Comparison of ENCODE assay signal across 1 cellular context in genomic region chr20:44073011-44073674, GRCh38.
TF ChIP-seq lines count a peak whose summit lies in the region.

No MANE protein-coding gene starts in this region.

TF ChIP-seq in GM23338, 12 proteins besides CTCF, POLR2A, EP300 and RAD21 (continued from another document):
- TF ChIP-seq ZNF462 (CRISPR knock-in tag; IDR thresholded peaks at IDR 0.05) (no peak), ZNF331 (CRISPR knock-in tag; IDR thresholded peaks at IDR 0.05; ENCODE audit: low read depth) (no peak)
